Comparison of ENCODE assay signal across 19 cellular contexts in genomic region chr5:135895474-135896006, GRCh38. TPM values are rescaled to one million over a fixed set of nuclear protein-coding genes. Genes with fewer than 3 reads are reported as not detected.
DNase-seq lines count a peak whose midpoint lies in the region; ATAC-seq, FAIRE-seq and TF ChIP-seq lines count a peak whose summit lies in the region.
"Had no signal": no experiment of that assay in that cellular context is flagged by ENCODE, and none has a peak within 500 bp of the region (broad histone marks: within the 10 kb centered on the region; RNA-seq: fewer than 3 reads in every experiment).

TSS of gene IL9 (minus strand) at chr5:135895841. CDS start at chr5:135895816, 25 bp downstream.

- no peak within 1 kb of the TSS for H3K27ac ChIP-seq in mesendoderm (ENCODE audit: low read depth, low read length)
- no peak within 1 kb of the TSS for H3K27ac ChIP-seq in dorsolateral prefrontal cortex
- H3K27ac ChIP-seq: BLaER1 treated with 17β-estradiol and CSF1 and Interleukin-3, amounts not matched to agents 10 nM and 100 nM had no signal

- peaks cover 68% of the 10 kb centered on the region for H3K27me3 Mint-ChIP-seq in activated T-cell treated with anti-CD3 and anti-CD28 coated beads, Interleukin-2, amount 50 U/mL, for 24 hours
- peaks cover 50% of the 10 kb centered on the region for H3K27me3 Mint-ChIP-seq in activated T-helper 17 cell treated with anti-CD3 and anti-CD28 coated beads, Interleukin-2, amount 50 U/mL, for 72 hours

- H2BK120ac ChIP-seq in mesendoderm (ENCODE audit: low read depth, low read length): no peak within 1 kb of the TSS

- no peaks in the 10 kb centered on the region for H3K79me1 ChIP-seq in mesendoderm (ENCODE audit: low read length)

- H3K36me3 ChIP-seq in mesendoderm (ENCODE audit: control insufficient read depth, insufficient read depth, low read length): no peaks in the 10 kb centered on the region
- H3K36me3 ChIP-seq: BLaER1 treated with 17β-estradiol and CSF1 and Interleukin-3, amounts not matched to agents 10 nM and 100 nM had no signal

- H3K4me2 ChIP-seq in mesendoderm (ENCODE audit: low read length): no peak within 1 kb of the TSS
- H3K4me2 ChIP-seq: BLaER1 treated with 17β-estradiol and CSF1 and Interleukin-3, amounts not matched to agents 10 nM and 100 nM had no signal

- no peak within 1 kb of the TSS for H2AK5ac ChIP-seq in mesendoderm (ENCODE audit: low read length)

- H2BK15ac ChIP-seq in mesendoderm (replicated peaks; ENCODE audit: low read depth): no peak within 1 kb of the TSS

- peaks cover 22% of the 10 kb centered on the region for H3K4me1 Mint-ChIP-seq in activated T-cell treated with anti-CD3 and anti-CD28 coated beads, Interleukin-2, amount 50 U/mL, for 24 hours (ENCODE audit: low read depth)
- H3K4me1 Mint-ChIP-seq in activated T-helper 17 cell treated with anti-CD3 and anti-CD28 coated beads, Interleukin-2, amount 50 U/mL, for 72 hours: peaks cover 22% of the 10 kb centered on the region

- no peak within 1 kb of the TSS for H4K8ac ChIP-seq in mesendoderm (ENCODE audit: low read depth, low read length)

- TF ChIP-seq POLR2A in GM12892 (IDR thresholded peaks at IDR 0.05; ENCODE audit: low read depth, low read length): no peak

- no peak within 1 kb of the TSS for H2BK5ac ChIP-seq in mesendoderm (ENCODE audit: low read length)

- H3K56ac ChIP-seq in mesendoderm (ENCODE audit: low read length): no peak within 1 kb of the TSS

- H3K27me3 ChIP-seq in mesendoderm (ENCODE audit: insufficient read depth, low read length, poor library complexity) (no peaks in the 10 kb centered on the region), dorsolateral prefrontal cortex (peaks cover 0 to 7% (median 0%) of the 10 kb centered on the region in 45 donors)

- H3K4ac ChIP-seq in mesendoderm (ENCODE audit: low read depth, low read length): no peak within 1 kb of the TSS

- no peaks in the 10 kb centered on the region for H3K9me3 Mint-ChIP-seq in activated T-cell treated with anti-CD3 and anti-CD28 coated beads, Interleukin-2, amount 50 U/mL, for 24 hours
- peaks cover 3% of the 10 kb centered on the region for H3K9me3 Mint-ChIP-seq in activated T-helper 17 cell treated with anti-CD3 and anti-CD28 coated beads, Interleukin-2, amount 50 U/mL, for 72 hours
- H3K9me3 Mint-ChIP-seq: CD8-positive, alpha-beta T cell had no signal

- H3K23ac ChIP-seq in mesendoderm (ENCODE audit: low read length): no peak within 1 kb of the TSS

- no peak for TF ChIP-seq CTCF in dorsolateral prefrontal cortex (IDR thresholded peaks at IDR 0.05 in 54 of 56, conservative IDR thresholded peaks at IDR 0.05 in 2 of 56; ENCODE audit: low read depth in 1 of 56, partially characterized antibody in 56 of 56)

- H3K27ac Mint-ChIP-seq in activated T-cell treated with anti-CD3 and anti-CD28 coated beads, Interleukin-2, amount 50 U/mL, for 24 hours: no peak within 1 kb of the TSS
- H3K27ac Mint-ChIP-seq in activated T-helper 17 cell treated with anti-CD3 and anti-CD28 coated beads, Interleukin-2, amount 50 U/mL, for 72 hours: no peak within 1 kb of the TSS
- H3K27ac Mint-ChIP-seq: CD8-positive, alpha-beta T cell had no signal

- no peak for DNase-seq in activated T-cell treated with anti-CD3 and anti-CD28 coated beads, Interleukin-2, amount 50 U/mL, for 24 hours
- DNase-seq in activated T-cell treated with anti-CD3 and anti-CD28 coated beads for 4 hours: no peak
- DNase-seq in GM12892 (ENCODE audit: insufficient read length): no peak
- peak; percentile 13 for DNase-seq in mesendoderm
- DNase-seq in dorsolateral prefrontal cortex: no peak
- DNase-seq: CD8-positive, alpha-beta T cell; DMS79 treated with DMSO at 0.1 percent for 48 hours; H7; NCI-H1092 treated with DMSO at 0.1 percent for 48 hours; NCI-H2081; NCI-H748 treated with DMSO at 0.1 percent for 48 hours; RPMI8226; SHP77 treated with DMSO at 0.1 percent for 48 hours had no signal

- no peak within 1 kb of the TSS for H3K18ac ChIP-seq in mesendoderm (ENCODE audit: low read length)

- no peaks in the 10 kb centered on the region for H3K79me2 ChIP-seq in mesendoderm (ENCODE audit: control insufficient read depth, insufficient read depth, low read length)

- H3K9ac ChIP-seq in mesendoderm (ENCODE audit: low read length): no peak within 1 kb of the TSS
- H3K9ac ChIP-seq: BLaER1 treated with 17β-estradiol and CSF1 and Interleukin-3, amounts not matched to agents 10 nM and 100 nM had no signal

- intact Hi-C loops in dorsolateral prefrontal cortex (cut with DNase I): no loop called here

- H4K5ac ChIP-seq in mesendoderm (ENCODE audit: low read length): no peak within 1 kb of the TSS

- WGBS in mesendoderm (ENCODE audit: extremely low coverage, insufficient coverage, low lambda C conversion rate): no CpG with 5 or more reads among the region's 7 CpGs

- H3K4me1 ChIP-seq in mesendoderm (ENCODE audit: control insufficient read depth, low read depth, low read length): peaks cover 5% of the 10 kb centered on the region

- no peaks in the 10 kb centered on the region for H3K36me3 Mint-ChIP-seq in activated T-cell treated with anti-CD3 and anti-CD28 coated beads, Interleukin-2, amount 50 U/mL, for 24 hours (ENCODE audit: low read depth)
- H3K36me3 Mint-ChIP-seq in activated T-helper 17 cell treated with anti-CD3 and anti-CD28 coated beads, Interleukin-2, amount 50 U/mL, for 72 hours (ENCODE audit: low read depth): no peaks in the 10 kb centered on the region
- H3K36me3 Mint-ChIP-seq: CD8-positive, alpha-beta T cell had no signal

- peak; percentile 42 for FAIRE-seq in GM12892 (lab: Jason Lieb, UNC)
- FAIRE-seq: D721Med, HTR-8/SVneo had no signal

- ATAC-seq in activated T-helper 17 cell treated with anti-CD3 and anti-CD28 coated beads, Interleukin-2, amount 50 U/mL, for 72 hours (replicated peaks): no peak
- no peak for ATAC-seq in HG03045 (IDR thresholded peaks at IDR 0.05; ENCODE audit: unreplicated experiment)
- ATAC-seq: CD8-positive, alpha-beta T cell had no signal

- no peak within 1 kb of the TSS for H3K4me3 ChIP-seq in mesendoderm (ENCODE audit: low read length)
- H3K4me3 ChIP-seq in dorsolateral prefrontal cortex: no peak within 1 kb of the TSS
- H3K4me3 ChIP-seq: BLaER1 treated with 17β-estradiol and CSF1 and Interleukin-3, amounts not matched to agents 10 nM and 100 nM had no signal

- H3K4me3 Mint-ChIP-seq in activated T-cell treated with anti-CD3 and anti-CD28 coated beads, Interleukin-2, amount 50 U/mL, for 24 hours: peak within 1 kb of the TSS; percentile 45
- no peak within 1 kb of the TSS for H3K4me3 Mint-ChIP-seq in activated T-helper 17 cell treated with anti-CD3 and anti-CD28 coated beads, Interleukin-2, amount 50 U/mL, for 72 hours
- H3K4me3 Mint-ChIP-seq: CD8-positive, alpha-beta T cell had no signal

RNA-seq across cellular contexts. Expression of gene IL9, which starts in this region (rescaled TPM):
- not detected for polyA plus RNA-seq in GM12892 (2012; ENCODE audit: missing spikeins)
- 10 to 100 TPM; 10.2 to 29.3 TPM for total RNA-seq in activated T-helper 17 cell treated with anti-CD3 and anti-CD28 coated beads, Interleukin-2, amount 50 U/mL, for 72 hours
- not detected for polyA plus RNA-seq in mesendoderm (2013, experiment 1 of 2)
- polyA plus RNA-seq in mesendoderm (2013, experiment 2 of 2): not detected
- total RNA-seq in dorsolateral prefrontal cortex: not detected
- total RNA-seq: CD8-positive, alpha-beta T cell; H7; NCI-H460 had no signal

Comparison
In these comparisons a context has a peak if more than half of its experiments do, and no peak if none do; other contexts are left out.
1. RNA of gene IL9 (total RNA-seq): 10.2 to 29.3 TPM in activated T-helper 17 cell treated with anti-CD3 and anti-CD28 coated beads, Interleukin-2, amount 50 U/mL, for 72 hours; not detected in dorsolateral prefrontal cortex; every median in the first group is over 4 times any median in the second.